In the genomic region with DNA sequence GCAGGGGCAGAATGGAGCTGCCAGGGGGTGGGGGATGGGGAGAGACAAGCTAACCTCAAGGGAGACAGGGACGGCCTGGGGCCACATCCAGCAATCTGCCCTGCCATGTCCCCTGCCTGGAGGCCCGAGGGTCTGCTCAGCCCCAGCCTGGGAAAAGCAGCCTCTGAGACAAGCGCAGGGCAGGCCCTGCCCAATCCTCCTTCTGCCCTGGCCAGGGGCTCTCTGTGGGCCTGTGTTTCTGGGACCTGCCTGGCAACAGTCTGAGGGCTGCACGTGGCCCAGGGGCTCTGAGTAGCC, we compare ENCODE assay signal across 30 cellular contexts. TPM values are rescaled to one million over a fixed set of nuclear protein-coding genes. Genes with fewer than 3 reads are reported as not detected.
"Had no signal": no experiment of that assay in that cellular context is flagged by ENCODE, and none has a peak within 500 bp of the region (broad histone marks: within the 10 kb centered on the region; RNA-seq: fewer than 3 reads in every experiment).

No MANE protein-coding gene starts in this region.

- H3K36me3 ChIP-seq: heart left ventricle, sigmoid colon, stomach, tibial artery, upper lobe of right lung had no signal

- H3K9ac ChIP-seq: parathyroid adenoma had no signal

- H3K27me3 Mint-ChIP-seq: activated CD8-positive, alpha-beta T cell treated with anti-CD3 and anti-CD28 coated beads for 36 hours; activated naive CD4-positive, alpha-beta T cell treated with anti-CD3 and anti-CD28 coated beads, Interleukin-2, amount 50 U/mL, for 24 hours; activated naive CD8-positive, alpha-beta T cell treated with anti-CD3 and anti-CD28 coated beads, Interleukin-2, amount 50 U/mL, for 24 hours had no signal

- H3K9me3 Mint-ChIP-seq: activated B cell treated with CpG ODN at 0.5 μM for 24 hours; activated CD8-positive, alpha-beta T cell treated with anti-CD3 and anti-CD28 coated beads for 36 hours; activated naive CD4-positive, alpha-beta T cell treated with anti-CD3 and anti-CD28 coated beads, Interleukin-2, amount 50 U/mL, for 24 hours; activated naive CD8-positive, alpha-beta T cell treated with anti-CD3 and anti-CD28 coated beads, Interleukin-2, amount 50 U/mL, for 24 hours; activated T-helper 2 cell treated with anti-CD3 and anti-CD28 coated beads, Interferon-gamma antibody, Interleukin-2, Interleukin-4, amounts not matched to agents 10 μg/mL and 5 μg/mL and 100 μg/mL, durations not matched to agents 14 hours and 24 hours and 36 hours; mesothelial cell of epicardium; naive B cell; nephron progenitor cell; stimulated activated naive B cell treated with anti-CD40 and anti-IgM and Interleukin-4, amounts not matched to agents 10 μg/mL and 1 μg/mL and 100 μg/mL, for 72 hours had no signal

- FAIRE-seq: islet of Langerhans, small intestine had no signal

- H3K4me1 ChIP-seq: parathyroid adenoma, psoas muscle, sigmoid colon, stomach, tibial artery, upper lobe of right lung had no signal

- H3K4me3 ChIP-seq: heart left ventricle, psoas muscle, sigmoid colon, stomach, tibial artery, upper lobe of right lung had no signal

- H3K9me3 ChIP-seq: heart left ventricle, psoas muscle, sigmoid colon, stomach, tibial artery, upper lobe of right lung had no signal

- H3K4me1 Mint-ChIP-seq: activated B cell treated with CpG ODN at 0.5 μM for 24 hours; activated naive CD4-positive, alpha-beta T cell treated with anti-CD3 and anti-CD28 coated beads, Interleukin-2, amount 50 U/mL, for 24 hours; activated naive CD8-positive, alpha-beta T cell treated with anti-CD3 and anti-CD28 coated beads, Interleukin-2, amount 50 U/mL, for 24 hours; mesothelial cell of epicardium; naive B cell had no signal

- H3K27ac Mint-ChIP-seq: activated B cell treated with CpG ODN at 0.5 μM for 24 hours; activated CD8-positive, alpha-beta T cell treated with anti-CD3 and anti-CD28 coated beads for 36 hours; activated naive CD4-positive, alpha-beta T cell treated with anti-CD3 and anti-CD28 coated beads, Interleukin-2, amount 50 U/mL, for 24 hours; activated naive CD8-positive, alpha-beta T cell treated with anti-CD3 and anti-CD28 coated beads, Interleukin-2, amount 50 U/mL, for 24 hours; activated T-helper 2 cell treated with anti-CD3 and anti-CD28 coated beads, Interferon-gamma antibody, Interleukin-2, Interleukin-4, amounts not matched to agents 10 μg/mL and 5 μg/mL and 100 μg/mL, durations not matched to agents 14 hours and 24 hours and 36 hours; mesothelial cell of epicardium; naive B cell; nephron progenitor cell; stimulated activated naive B cell treated with anti-CD40 and anti-IgM and Interleukin-4, amounts not matched to agents 10 μg/mL and 1 μg/mL and 100 μg/mL, for 72 hours had no signal

- H3K36me3 Mint-ChIP-seq: activated naive CD4-positive, alpha-beta T cell treated with anti-CD3 and anti-CD28 coated beads, Interleukin-2, amount 50 U/mL, for 24 hours; mesothelial cell of epicardium; naive B cell; stimulated activated naive B cell treated with anti-CD40 and anti-IgM and Interleukin-4, amounts not matched to agents 10 μg/mL and 1 μg/mL and 100 μg/mL, for 72 hours had no signal

- DNase-seq: activated B cell treated with CpG ODN at 0.5 μM for 24 hours; activated CD4-positive, alpha-beta T cell treated with anti-CD3 and anti-CD28 coated beads, Interleukin-2, amount 50 U/mL, for 1 hour; activated CD8-positive, alpha-beta T cell treated with anti-CD3 and anti-CD28 coated beads for 36 hours; activated naive CD8-positive, alpha-beta T cell treated with anti-CD3 and anti-CD28 coated beads, Interleukin-2, amount 50 U/mL, for 24 hours; activated T-cell treated with anti-CD3 and anti-CD28 coated beads, Interleukin-2, amount 50 U/mL, for 48 hours; amygdala; caudate nucleus; cortex of kidney; foreskin fibroblast; left colon; naive B cell; nephron progenitor cell; psoas muscle; sigmoid colon; small intestine; stimulated activated CD4-positive, alpha-beta T cell treated with anti-CD3 and anti-CD28 coated beads, Interleukin-15, amount 100 ng/mL, for 24 hours; stimulated activated CD4-positive, alpha-beta T cell treated with anti-CD3 and anti-CD28 coated beads, Interleukin-2, amount 100 ng/mL, for 24 hours; stimulated activated naive B cell treated with anti-CD40 and anti-IgM and Interleukin-4, amounts not matched to agents 10 μg/mL and 1 μg/mL and 100 μg/mL, for 72 hours; stomach; T-helper 2 cell; tibial artery; upper lobe of right lung had no signal

- H3K79me2 ChIP-seq: parathyroid adenoma had no signal

- H3K4me3 Mint-ChIP-seq: activated B cell treated with CpG ODN at 0.5 μM for 24 hours; activated CD8-positive, alpha-beta T cell treated with anti-CD3 and anti-CD28 coated beads for 36 hours; activated naive CD4-positive, alpha-beta T cell treated with anti-CD3 and anti-CD28 coated beads, Interleukin-2, amount 50 U/mL, for 24 hours; activated naive CD8-positive, alpha-beta T cell treated with anti-CD3 and anti-CD28 coated beads, Interleukin-2, amount 50 U/mL, for 24 hours; mesothelial cell of epicardium; nephron progenitor cell; stimulated activated naive B cell treated with anti-CD40 and anti-IgM and Interleukin-4, amounts not matched to agents 10 μg/mL and 1 μg/mL and 100 μg/mL, for 72 hours had no signal

- H3K27ac ChIP-seq: heart left ventricle, parathyroid adenoma, psoas muscle, sigmoid colon, stomach, tibial artery, upper lobe of right lung had no signal

- H2AFZ ChIP-seq: parathyroid adenoma had no signal

RNA-seq across cellular contexts. Expression of a gene that starts 44.4 kb away (rescaled TPM):
- total RNA-seq: activated T-helper 2 cell treated with anti-CD3 and anti-CD28 coated beads, Interferon-gamma antibody, Interleukin-2, Interleukin-4, amounts not matched to agents 10 μg/mL and 5 μg/mL and 100 μg/mL, durations not matched to agents 14 hours and 24 hours and 36 hours; chondrocyte; esophagus mucosa; psoas muscle; sigmoid colon had no signal
- polyA plus RNA-seq: heart left ventricle, psoas muscle had no signal

RNA-seq across cellular contexts. Expression of a gene that starts 54.5 kb away (rescaled TPM):
- total RNA-seq: activated B cell treated with CpG ODN at 0.5 μM for 24 hours; activated CD8-positive, alpha-beta T cell treated with anti-CD3 and anti-CD28 coated beads for 36 hours; activated T-helper 2 cell treated with anti-CD3 and anti-CD28 coated beads, Interferon-gamma antibody, Interleukin-2, Interleukin-4, amounts not matched to agents 10 μg/mL and 5 μg/mL and 100 μg/mL, durations not matched to agents 14 hours and 24 hours and 36 hours; chondrocyte; heart left ventricle; left colon; mesothelial cell of epicardium; psoas muscle; sigmoid colon; stomach; upper lobe of right lung had no signal
- polyA plus RNA-seq: heart left ventricle, psoas muscle, sigmoid colon, small intestine, stomach had no signal
